In the genomic region with DNA sequence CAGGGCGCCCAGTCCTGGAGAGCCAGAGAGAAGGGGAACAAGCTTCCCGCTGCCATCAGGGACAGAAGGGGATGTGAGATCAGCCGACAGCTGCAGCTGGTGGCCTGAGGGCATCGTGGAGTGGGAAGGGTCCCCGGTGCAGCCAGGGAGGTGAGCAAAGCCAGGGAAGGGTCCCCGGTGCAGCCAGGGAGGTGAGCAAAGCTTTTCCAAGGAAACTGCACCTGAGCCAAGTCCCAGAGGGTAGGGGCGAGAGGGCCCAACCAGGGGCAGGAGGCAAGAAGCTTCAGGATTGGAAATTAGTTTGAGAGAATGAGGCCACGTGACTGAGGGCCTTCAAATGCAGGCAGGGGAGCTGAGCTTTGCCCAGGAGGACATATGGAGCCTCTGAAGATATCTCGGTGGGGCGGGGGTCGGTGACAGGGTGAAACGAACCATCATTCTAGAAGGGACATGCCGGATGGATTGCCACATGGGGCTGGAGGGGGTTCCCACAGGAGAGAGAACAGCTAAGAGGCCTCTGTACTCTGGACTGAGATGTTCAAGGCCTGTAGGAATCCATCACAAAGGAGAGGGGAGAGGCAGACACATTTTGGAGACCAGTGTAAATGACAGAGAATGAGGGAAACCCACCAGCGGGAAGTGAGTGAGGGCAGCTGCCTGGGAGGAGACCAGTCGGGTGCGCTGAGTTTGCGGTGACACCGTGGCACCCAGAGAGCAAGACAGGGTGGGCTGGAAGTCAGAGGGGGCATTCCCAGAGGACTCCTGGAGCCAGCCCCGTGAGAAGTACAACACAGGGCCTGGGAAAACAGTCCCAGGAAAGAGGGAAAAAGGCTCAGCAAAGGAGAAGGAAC, we compare ENCODE assay signal across 13 cellular contexts. TPM values are rescaled to one million over a fixed set of nuclear protein-coding genes. Genes with fewer than 3 reads are reported as not detected.
DNase-seq lines count a peak whose midpoint lies in the region; ATAC-seq, FAIRE-seq and TF ChIP-seq lines count a peak whose summit lies in the region.
"Had no signal": no experiment of that assay in that cellular context is flagged by ENCODE, and none has a peak within 500 bp of the region (broad histone marks: within the 10 kb centered on the region; RNA-seq: fewer than 3 reads in every experiment).

No MANE protein-coding gene starts in this region.

- no peak overlapping the region for H3K27ac Mint-ChIP-seq in activated naive CD4-positive, alpha-beta T cell treated with anti-CD3 and anti-CD28 coated beads, Interleukin-2, amount 10 ng/mL, durations not matched to agents 7 days and 5 days
- H3K27ac Mint-ChIP-seq in activated naive CD4-positive, alpha-beta T cell treated with anti-CD3 and anti-CD28 coated beads, Interleukin-2, amount 50 U/mL, for 72 hours, result no peak overlapping the region
- no peak overlapping the region for H3K27ac Mint-ChIP-seq in endothelial cell (ENCODE audit: unreplicated experiment)

- peak overlapping the region; percentile 46; the same call in 1 of the 2 replicates for H3K27ac ChIP-seq in SK-N-MC
- H3K27ac ChIP-seq in spleen, result peak overlapping the region in 1 of 8 donors; percentile 85

- FAIRE-seq in HTR-8/SVneo (lab: Jason Lieb, UNC), result no peak

- TF ChIP-seq POLR2A in spleen (IDR thresholded peaks at IDR 0.05), result no peak

- H3K9me3 Mint-ChIP-seq in activated naive CD4-positive, alpha-beta T cell treated with anti-CD3 and anti-CD28 coated beads, Interleukin-2, amount 10 ng/mL, durations not matched to agents 7 days and 5 days, result peaks cover 4% of the 10 kb centered on the region
- H3K9me3 Mint-ChIP-seq in activated naive CD4-positive, alpha-beta T cell treated with anti-CD3 and anti-CD28 coated beads, Interleukin-2, amount 50 U/mL, for 72 hours, result no peaks in the 10 kb centered on the region
- no peaks in the 10 kb centered on the region for H3K9me3 Mint-ChIP-seq in endothelial cell (ENCODE audit: unreplicated experiment)

- DNase-seq in activated naive CD4-positive, alpha-beta T cell treated with anti-CD3 and anti-CD28 coated beads, Interleukin-2, amount 10 ng/mL, durations not matched to agents 7 days and 5 days, result no peak
- no peak for DNase-seq in activated naive CD4-positive, alpha-beta T cell treated with anti-CD3 and anti-CD28 coated beads, Interleukin-2, amount 50 U/mL, for 72 hours (ENCODE audit: low spot score in 2 of 2)
- DNase-seq in SK-N-MC (ENCODE audit: low read depth, low spot score) (no peak), endothelial cell (ENCODE audit: low spot score) (no peak), spleen (peak; percentile 50), HTR-8/SVneo (ENCODE audit: insufficient read length, low spot score) (no peak), OCI-M1 (lab: John Stamatoyannopoulos, UW) (no peak), DMS79 treated with DMSO at 0.1 percent for 48 hours (lab: John Stamatoyannopoulos, UW) (no peak)
- DNase-seq: BE2C, dorsolateral prefrontal cortex, KG1 had no signal

- H3K9me3 ChIP-seq in SK-N-MC (ENCODE audit: low read depth, low read length), result no peaks in the 10 kb centered on the region
- no peaks in the 10 kb centered on the region for H3K9me3 ChIP-seq in spleen
- H3K9me3 ChIP-seq: BE2C, HAP-1 had no signal

- peaks cover 4 to 25% (median 20%) of the 10 kb centered on the region in 6 donors for H3K4me1 ChIP-seq in spleen
- H3K4me1 ChIP-seq: BE2C had no signal

- TF ChIP-seq CTCF in endothelial cell (IDR thresholded peaks at IDR 0.05; ENCODE audit: unreplicated experiment), result no peak
- TF ChIP-seq CTCF in spleen (IDR thresholded peaks at IDR 0.05 in 8 of 11, conservative IDR thresholded peaks at IDR 0.05 in 3 of 11), result no peak

- H3K36me3 ChIP-seq in SK-N-MC (ENCODE audit: insufficient read depth, low read length) (no peaks in the 10 kb centered on the region), spleen (no peaks in the 10 kb centered on the region)
- H3K36me3 ChIP-seq: BE2C, HAP-1 had no signal

- no peak overlapping the region for H3K9ac ChIP-seq in SK-N-MC (ENCODE audit: insufficient read length)

- peaks cover 0 to 40% (median 4%) of the 10 kb centered on the region in 7 donors for H3K27me3 ChIP-seq in spleen (replicated peaks in 1 of 7)

- CTCF ChIA-PET in activated naive CD4-positive, alpha-beta T cell treated with anti-CD3 and anti-CD28 coated beads, Interleukin-2, amount 10 ng/mL, durations not matched to agents 7 days and 5 days (lab: Charles Lee), result interaction anchor here (0.8 to 1.2 kb wide), 2 partner anchors 113 to 288 kb away, joined by 4 read pairs; no protein-coding TSS in a partner anchor

- 80 to 89% (median 83%) methylated on average over 19 of the region's 19 CpGs for WGBS in spleen, 5 donors

- H3K4me3 ChIP-seq in SK-N-MC (no peak overlapping the region), spleen (no peak overlapping the region)
- H3K4me3 ChIP-seq: HAP-1, lung had no signal

- ATAC-seq in activated naive CD4-positive, alpha-beta T cell treated with anti-CD3 and anti-CD28 coated beads, Interleukin-2, amount 50 U/mL, for 72 hours, result no peak

- peaks cover 16% of the 10 kb centered on the region for H3K4me1 Mint-ChIP-seq in activated naive CD4-positive, alpha-beta T cell treated with anti-CD3 and anti-CD28 coated beads, Interleukin-2, amount 10 ng/mL, durations not matched to agents 7 days and 5 days
- H3K4me1 Mint-ChIP-seq in endothelial cell (ENCODE audit: unreplicated experiment), result peaks cover 10% of the 10 kb centered on the region

- H3K27me3 Mint-ChIP-seq in activated naive CD4-positive, alpha-beta T cell treated with anti-CD3 and anti-CD28 coated beads, Interleukin-2, amount 10 ng/mL, durations not matched to agents 7 days and 5 days, result peaks cover 58% of the 10 kb centered on the region
- H3K27me3 Mint-ChIP-seq in endothelial cell (ENCODE audit: unreplicated experiment), result peaks cover 25% of the 10 kb centered on the region

- intact Hi-C loops in spleen (cut with DNase I; ENCODE audit: low total_unique reads), result no loop called here

- H3K36me3 Mint-ChIP-seq in activated naive CD4-positive, alpha-beta T cell treated with anti-CD3 and anti-CD28 coated beads, Interleukin-2, amount 10 ng/mL, durations not matched to agents 7 days and 5 days, result peaks cover 3% of the 10 kb centered on the region
- peaks cover 0 to 5% of the 10 kb centered on the region in 2 donors for H3K36me3 Mint-ChIP-seq in activated naive CD4-positive, alpha-beta T cell treated with anti-CD3 and anti-CD28 coated beads, Interleukin-2, amount 50 U/mL, for 72 hours
- peaks cover 11% of the 10 kb centered on the region for H3K36me3 Mint-ChIP-seq in endothelial cell (ENCODE audit: low read depth, unreplicated experiment)

- H3K4me3 Mint-ChIP-seq in activated naive CD4-positive, alpha-beta T cell treated with anti-CD3 and anti-CD28 coated beads, Interleukin-2, amount 10 ng/mL, durations not matched to agents 7 days and 5 days, result peak overlapping the region; percentile 63
- peak overlapping the region; percentile 42 for H3K4me3 Mint-ChIP-seq in endothelial cell (ENCODE audit: unreplicated experiment)

RNA-seq across cellular contexts. Expression of gene RPH3AL, which starts 31.4 kb away (rescaled TPM):
- total RNA-seq in activated naive CD4-positive, alpha-beta T cell treated with anti-CD3 and anti-CD28 coated beads, Interleukin-2, amount 50 U/mL, for 72 hours, result 1 to 10 TPM; 2.0 to 3.8 TPM
- total RNA-seq in endothelial cell (ENCODE audit: unreplicated experiment), result 3.4 TPM
- 100 to 1,000 TPM in 1 of 7 donors, 10 to 100 TPM in 6; 44.2 to 182 (median 58.6) TPM for total RNA-seq in spleen
- polyA plus RNA-seq in spleen, result 10 to 100 TPM in 1 of 3 donors, 1 to 10 TPM in 2; 4.8 to 27.1 (median 7.4) TPM

Comparison
In these comparisons a context has a peak if more than half of its experiments do, and no peak if none do; other contexts are left out.
1. RNA of gene RPH3AL, which starts 31.4 kb away (total RNA-seq): 44.2 to 182 TPM in spleen; 2.0 to 3.8 TPM in activated naive CD4-positive, alpha-beta T cell treated with anti-CD3 and anti-CD28 coated beads, Interleukin-2, amount 50 U/mL, for 72 hours and 3.4 TPM in endothelial cell (single experiment); every median in the first group is over 4 times any median in the second.